Comparison of ENCODE assay signal across 1 cellular context in genomic region chr6:111087871-111088667, GRCh38.
TF ChIP-seq lines count a peak whose summit lies in the region.

No MANE protein-coding gene starts in this region.

TF ChIP-seq in HepG2, 621 proteins besides CTCF, POLR2A, EP300 and RAD21 (continued from another document and continues in another):
- TF ChIP-seq, protein P1, sequence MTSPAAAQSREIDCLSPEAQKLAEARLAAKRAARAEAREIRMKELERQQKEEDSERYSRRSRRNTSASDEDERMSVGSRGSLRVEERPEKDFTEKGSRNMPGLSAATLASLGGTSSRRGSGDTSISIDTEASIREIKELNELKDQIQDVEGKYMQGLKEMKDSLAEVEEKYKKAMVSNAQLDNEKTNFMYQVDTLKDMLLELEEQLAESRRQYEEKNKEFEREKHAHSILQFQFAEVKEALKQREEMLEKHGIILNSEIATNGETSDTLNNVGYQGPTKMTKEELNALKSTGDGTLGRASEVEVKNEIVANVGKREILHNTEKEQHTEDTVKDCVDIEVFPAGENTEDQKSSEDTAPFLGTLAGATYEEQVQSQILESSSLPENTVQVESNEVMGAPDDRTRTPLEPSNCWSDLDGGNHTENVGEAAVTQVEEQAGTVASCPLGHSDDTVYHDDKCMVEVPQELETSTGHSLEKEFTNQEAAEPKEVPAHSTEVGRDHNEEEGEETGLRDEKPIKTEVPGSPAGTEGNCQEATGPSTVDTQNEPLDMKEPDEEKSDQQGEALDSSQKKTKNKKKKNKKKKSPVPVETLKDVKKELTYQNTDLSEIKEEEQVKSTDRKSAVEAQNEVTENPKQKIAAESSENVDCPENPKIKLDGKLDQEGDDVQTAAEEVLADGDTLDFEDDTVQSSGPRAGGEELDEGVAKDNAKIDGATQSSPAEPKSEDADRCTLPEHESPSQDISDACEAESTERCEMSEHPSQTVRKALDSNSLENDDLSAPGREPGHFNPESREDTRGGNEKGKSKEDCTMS (CRISPR knock-in tag; conservative IDR thresholded peaks at IDR 0.05), result no peak
- TF ChIP-seq PATZ1 (CRISPR knock-in tag; IDR thresholded peaks at IDR 0.05) (peak; percentile 60), ZNF329 (CRISPR knock-in tag; IDR thresholded peaks at IDR 0.05; ENCODE audit: low read depth) (0 out of 2 replicates have a peak, but pooled peaks have one; percentile 24), FOXC1 (CRISPR knock-in tag; IDR thresholded peaks at IDR 0.05; ENCODE audit: borderline replicate concordance) (peak; percentile 7; the same call in 1 of the 2 replicates), KMT2A (CRISPR knock-in tag; IDR thresholded peaks at IDR 0.05) (no peak), ZNF589 (CRISPR knock-in tag; conservative IDR thresholded peaks at IDR 0.05) (no peak), TEAD2 (CRISPR knock-in tag; IDR thresholded peaks at IDR 0.05) (no peak), ASH2L (IDR thresholded peaks at IDR 0.05; ENCODE audit: insufficient read length, low read depth, low read length) (peak; percentile 49), MTF1 (CRISPR knock-in tag; IDR thresholded peaks at IDR 0.05) (no peak), ZEB1 (IDR thresholded peaks at IDR 0.05; ENCODE audit: insufficient replicate concordance, low read depth) (peak; percentile 56), RAD51 (IDR thresholded peaks at IDR 0.05; ENCODE audit: borderline replicate concordance) (no peak), TFAP4 (IDR thresholded peaks at IDR 0.05; ENCODE audit: borderline replicate concordance, low read depth) (no peak), NKX3-1 (CRISPR knock-in tag; IDR thresholded peaks at IDR 0.05) (no peak), GTF3A (CRISPR knock-in tag; conservative IDR thresholded peaks at IDR 0.05) (no peak), JUND (CRISPR knock-in tag; IDR thresholded peaks at IDR 0.05) (no peak), ZFP36 (IDR thresholded peaks at IDR 0.05; ENCODE audit: borderline replicate concordance, low read depth, low read length, partially characterized antibody) (no peak), TP53 (CRISPR knock-in tag; conservative IDR thresholded peaks at IDR 0.05) (no peak), ZNF878 (CRISPR knock-in tag; IDR thresholded peaks at IDR 0.05) (0 out of 2 replicates have a peak, but pooled peaks have one; percentile 24)
- TF ChIP-seq, protein P2, sequence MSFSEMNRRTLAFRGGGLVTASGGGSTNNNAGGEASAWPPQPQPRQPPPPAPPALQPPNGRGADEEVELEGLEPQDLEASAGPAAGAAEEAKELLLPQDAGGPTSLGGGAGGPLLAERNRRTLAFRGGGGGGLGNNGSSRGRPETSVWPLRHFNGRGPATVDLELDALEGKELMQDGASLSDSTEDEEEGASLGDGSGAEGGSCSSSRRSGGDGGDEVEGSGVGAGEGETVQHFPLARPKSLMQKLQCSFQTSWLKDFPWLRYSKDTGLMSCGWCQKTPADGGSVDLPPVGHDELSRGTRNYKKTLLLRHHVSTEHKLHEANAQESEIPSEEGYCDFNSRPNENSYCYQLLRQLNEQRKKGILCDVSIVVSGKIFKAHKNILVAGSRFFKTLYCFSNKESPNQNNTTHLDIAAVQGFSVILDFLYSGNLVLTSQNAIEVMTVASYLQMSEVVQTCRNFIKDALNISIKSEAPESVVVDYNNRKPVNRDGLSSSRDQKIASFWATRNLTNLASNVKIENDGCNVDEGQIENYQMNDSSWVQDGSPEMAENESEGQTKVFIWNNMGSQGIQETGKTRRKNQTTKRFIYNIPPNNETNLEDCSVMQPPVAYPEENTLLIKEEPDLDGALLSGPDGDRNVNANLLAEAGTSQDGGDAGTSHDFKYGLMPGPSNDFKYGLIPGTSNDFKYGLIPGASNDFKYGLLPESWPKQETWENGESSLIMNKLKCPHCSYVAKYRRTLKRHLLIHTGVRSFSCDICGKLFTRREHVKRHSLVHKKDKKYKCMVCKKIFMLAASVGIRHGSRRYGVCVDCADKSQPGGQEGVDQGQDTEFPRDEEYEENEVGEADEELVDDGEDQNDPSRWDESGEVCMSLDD (CRISPR knock-in tag; IDR thresholded peaks at IDR 0.05; ENCODE audit: borderline replicate concordance), result peak; percentile 52; the same call in 1 of the 2 replicates
- TF ChIP-seq, protein P3, sequence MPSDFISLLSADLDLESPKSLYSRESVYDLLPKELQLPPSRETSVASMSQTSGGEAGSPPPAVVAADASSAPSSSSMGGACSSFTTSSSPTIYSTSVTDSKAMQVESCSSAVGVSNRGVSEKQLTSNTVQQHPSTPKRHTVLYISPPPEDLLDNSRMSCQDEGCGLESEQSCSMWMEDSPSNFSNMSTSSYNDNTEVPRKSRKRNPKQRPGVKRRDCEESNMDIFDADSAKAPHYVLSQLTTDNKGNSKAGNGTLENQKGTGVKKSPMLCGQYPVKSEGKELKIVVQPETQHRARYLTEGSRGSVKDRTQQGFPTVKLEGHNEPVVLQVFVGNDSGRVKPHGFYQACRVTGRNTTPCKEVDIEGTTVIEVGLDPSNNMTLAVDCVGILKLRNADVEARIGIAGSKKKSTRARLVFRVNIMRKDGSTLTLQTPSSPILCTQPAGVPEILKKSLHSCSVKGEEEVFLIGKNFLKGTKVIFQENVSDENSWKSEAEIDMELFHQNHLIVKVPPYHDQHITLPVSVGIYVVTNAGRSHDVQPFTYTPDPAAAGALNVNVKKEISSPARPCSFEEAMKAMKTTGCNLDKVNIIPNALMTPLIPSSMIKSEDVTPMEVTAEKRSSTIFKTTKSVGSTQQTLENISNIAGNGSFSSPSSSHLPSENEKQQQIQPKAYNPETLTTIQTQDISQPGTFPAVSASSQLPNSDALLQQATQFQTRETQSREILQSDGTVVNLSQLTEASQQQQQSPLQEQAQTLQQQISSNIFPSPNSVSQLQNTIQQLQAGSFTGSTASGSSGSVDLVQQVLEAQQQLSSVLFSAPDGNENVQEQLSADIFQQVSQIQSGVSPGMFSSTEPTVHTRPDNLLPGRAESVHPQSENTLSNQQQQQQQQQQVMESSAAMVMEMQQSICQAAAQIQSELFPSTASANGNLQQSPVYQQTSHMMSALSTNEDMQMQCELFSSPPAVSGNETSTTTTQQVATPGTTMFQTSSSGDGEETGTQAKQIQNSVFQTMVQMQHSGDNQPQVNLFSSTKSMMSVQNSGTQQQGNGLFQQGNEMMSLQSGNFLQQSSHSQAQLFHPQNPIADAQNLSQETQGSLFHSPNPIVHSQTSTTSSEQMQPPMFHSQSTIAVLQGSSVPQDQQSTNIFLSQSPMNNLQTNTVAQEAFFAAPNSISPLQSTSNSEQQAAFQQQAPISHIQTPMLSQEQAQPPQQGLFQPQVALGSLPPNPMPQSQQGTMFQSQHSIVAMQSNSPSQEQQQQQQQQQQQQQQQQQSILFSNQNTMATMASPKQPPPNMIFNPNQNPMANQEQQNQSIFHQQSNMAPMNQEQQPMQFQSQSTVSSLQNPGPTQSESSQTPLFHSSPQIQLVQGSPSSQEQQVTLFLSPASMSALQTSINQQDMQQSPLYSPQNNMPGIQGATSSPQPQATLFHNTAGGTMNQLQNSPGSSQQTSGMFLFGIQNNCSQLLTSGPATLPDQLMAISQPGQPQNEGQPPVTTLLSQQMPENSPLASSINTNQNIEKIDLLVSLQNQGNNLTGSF (CRISPR knock-in tag; IDR thresholded peaks at IDR 0.05), result no peak
- TF ChIP-seq, protein P4, sequence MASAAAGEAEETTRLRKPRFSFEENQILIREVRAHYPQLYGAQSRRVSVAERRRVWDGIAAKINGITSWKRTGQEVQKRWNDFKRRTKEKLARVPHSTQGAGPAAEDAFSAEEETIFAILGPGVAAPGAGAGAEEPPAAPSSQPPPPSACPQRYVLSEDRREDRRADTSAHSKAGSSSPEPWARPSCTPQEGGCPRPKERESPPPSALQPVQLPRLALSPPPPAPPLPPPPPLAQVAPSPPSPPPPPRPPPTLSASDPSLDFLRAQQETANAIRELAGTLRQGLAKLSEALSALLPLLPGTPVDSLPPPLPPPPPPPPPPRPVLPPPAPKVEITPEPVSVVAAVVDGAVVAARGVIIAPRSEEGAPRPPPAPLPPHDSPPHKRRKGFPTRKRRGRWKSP (CRISPR knock-in tag; IDR thresholded peaks at IDR 0.05), result 0 out of 2 replicates have a peak, but pooled peaks have one; percentile 40
- TF ChIP-seq, protein P5, sequence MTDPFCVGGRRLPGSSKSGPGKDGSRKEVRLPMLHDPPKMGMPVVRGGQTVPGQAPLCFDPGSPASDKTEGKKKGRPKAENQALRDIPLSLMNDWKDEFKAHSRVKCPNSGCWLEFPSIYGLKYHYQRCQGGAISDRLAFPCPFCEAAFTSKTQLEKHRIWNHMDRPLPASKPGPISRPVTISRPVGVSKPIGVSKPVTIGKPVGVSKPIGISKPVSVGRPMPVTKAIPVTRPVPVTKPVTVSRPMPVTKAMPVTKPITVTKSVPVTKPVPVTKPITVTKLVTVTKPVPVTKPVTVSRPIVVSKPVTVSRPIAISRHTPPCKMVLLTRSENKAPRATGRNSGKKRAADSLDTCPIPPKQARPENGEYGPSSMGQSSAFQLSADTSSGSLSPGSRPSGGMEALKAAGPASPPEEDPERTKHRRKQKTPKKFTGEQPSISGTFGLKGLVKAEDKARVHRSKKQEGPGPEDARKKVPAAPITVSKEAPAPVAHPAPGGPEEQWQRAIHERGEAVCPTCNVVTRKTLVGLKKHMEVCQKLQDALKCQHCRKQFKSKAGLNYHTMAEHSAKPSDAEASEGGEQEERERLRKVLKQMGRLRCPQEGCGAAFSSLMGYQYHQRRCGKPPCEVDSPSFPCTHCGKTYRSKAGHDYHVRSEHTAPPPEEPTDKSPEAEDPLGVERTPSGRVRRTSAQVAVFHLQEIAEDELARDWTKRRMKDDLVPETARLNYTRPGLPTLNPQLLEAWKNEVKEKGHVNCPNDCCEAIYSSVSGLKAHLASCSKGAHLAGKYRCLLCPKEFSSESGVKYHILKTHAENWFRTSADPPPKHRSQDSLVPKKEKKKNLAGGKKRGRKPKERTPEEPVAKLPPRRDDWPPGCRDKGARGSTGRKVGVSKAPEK (CRISPR knock-in tag; IDR thresholded peaks at IDR 0.05; ENCODE audit: borderline replicate concordance), result 0 out of 2 replicates have a peak, but pooled peaks have one; percentile 33
- TF ChIP-seq, protein P6, sequence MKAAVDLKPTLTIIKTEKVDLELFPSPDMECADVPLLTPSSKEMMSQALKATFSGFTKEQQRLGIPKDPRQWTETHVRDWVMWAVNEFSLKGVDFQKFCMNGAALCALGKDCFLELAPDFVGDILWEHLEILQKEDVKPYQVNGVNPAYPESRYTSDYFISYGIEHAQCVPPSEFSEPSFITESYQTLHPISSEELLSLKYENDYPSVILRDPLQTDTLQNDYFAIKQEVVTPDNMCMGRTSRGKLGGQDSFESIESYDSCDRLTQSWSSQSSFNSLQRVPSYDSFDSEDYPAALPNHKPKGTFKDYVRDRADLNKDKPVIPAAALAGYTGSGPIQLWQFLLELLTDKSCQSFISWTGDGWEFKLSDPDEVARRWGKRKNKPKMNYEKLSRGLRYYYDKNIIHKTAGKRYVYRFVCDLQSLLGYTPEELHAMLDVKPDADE (CRISPR knock-in tag; IDR thresholded peaks at IDR 0.05), result no peak
- TF ChIP-seq, protein P7, sequence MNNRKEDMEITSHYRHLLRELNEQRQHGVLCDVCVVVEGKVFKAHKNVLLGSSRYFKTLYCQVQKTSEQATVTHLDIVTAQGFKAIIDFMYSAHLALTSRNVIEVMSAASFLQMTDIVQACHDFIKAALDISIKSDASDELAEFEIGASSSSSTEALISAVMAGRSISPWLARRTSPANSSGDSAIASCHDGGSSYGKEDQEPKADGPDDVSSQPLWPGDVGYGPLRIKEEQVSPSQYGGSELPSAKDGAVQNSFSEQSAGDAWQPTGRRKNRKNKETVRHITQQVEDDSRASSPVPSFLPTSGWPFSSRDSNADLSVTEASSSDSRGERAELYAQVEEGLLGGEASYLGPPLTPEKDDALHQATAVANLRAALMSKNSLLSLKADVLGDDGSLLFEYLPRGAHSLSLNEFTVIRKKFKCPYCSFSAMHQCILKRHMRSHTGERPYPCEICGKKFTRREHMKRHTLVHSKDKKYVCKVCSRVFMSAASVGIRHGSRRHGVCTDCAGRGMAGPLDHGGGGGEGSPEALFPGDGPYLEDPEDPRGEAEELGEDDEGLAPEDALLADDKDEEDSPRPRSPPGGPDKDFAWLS (CRISPR knock-in tag; IDR thresholded peaks at IDR 0.05; ENCODE audit: borderline replicate concordance), result no peak
- TF ChIP-seq, protein P8, sequence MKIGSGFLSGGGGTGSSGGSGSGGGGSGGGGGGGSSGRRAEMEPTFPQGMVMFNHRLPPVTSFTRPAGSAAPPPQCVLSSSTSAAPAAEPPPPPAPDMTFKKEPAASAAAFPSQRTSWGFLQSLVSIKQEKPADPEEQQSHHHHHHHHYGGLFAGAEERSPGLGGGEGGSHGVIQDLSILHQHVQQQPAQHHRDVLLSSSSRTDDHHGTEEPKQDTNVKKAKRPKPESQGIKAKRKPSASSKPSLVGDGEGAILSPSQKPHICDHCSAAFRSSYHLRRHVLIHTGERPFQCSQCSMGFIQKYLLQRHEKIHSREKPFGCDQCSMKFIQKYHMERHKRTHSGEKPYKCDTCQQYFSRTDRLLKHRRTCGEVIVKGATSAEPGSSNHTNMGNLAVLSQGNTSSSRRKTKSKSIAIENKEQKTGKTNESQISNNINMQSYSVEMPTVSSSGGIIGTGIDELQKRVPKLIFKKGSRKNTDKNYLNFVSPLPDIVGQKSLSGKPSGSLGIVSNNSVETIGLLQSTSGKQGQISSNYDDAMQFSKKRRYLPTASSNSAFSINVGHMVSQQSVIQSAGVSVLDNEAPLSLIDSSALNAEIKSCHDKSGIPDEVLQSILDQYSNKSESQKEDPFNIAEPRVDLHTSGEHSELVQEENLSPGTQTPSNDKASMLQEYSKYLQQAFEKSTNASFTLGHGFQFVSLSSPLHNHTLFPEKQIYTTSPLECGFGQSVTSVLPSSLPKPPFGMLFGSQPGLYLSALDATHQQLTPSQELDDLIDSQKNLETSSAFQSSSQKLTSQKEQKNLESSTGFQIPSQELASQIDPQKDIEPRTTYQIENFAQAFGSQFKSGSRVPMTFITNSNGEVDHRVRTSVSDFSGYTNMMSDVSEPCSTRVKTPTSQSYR (CRISPR knock-in tag; IDR thresholded peaks at IDR 0.05; ENCODE audit: borderline replicate concordance), result no peak
